In genomic region chr4:84582302-84582987, GRCh38 we compare ENCODE assay signal across 8 cellular contexts. TPM values are rescaled to one million over a fixed set of nuclear protein-coding genes. Genes with fewer than 3 reads are reported as not detected.
DNase-seq lines count a peak whose midpoint lies in the region; ATAC-seq and TF ChIP-seq lines count a peak whose summit lies in the region.

No MANE protein-coding gene starts in this region.

- H3K4me3 ChIP-seq in right cardiac atrium (ENCODE audit: low read length) (peak overlapping the region; percentile 75), psoas muscle (peak overlapping the region; percentile 90), urinary bladder (ENCODE audit: low read depth, low read length) (peak overlapping the region; percentile 80)

- H3K4me1 ChIP-seq in right cardiac atrium (ENCODE audit: control insufficient read depth, insufficient read depth, low read length) (peaks cover 3% of the 10 kb centered on the region), psoas muscle (peaks cover 5% of the 10 kb centered on the region), urinary bladder (ENCODE audit: insufficient read depth) (no peaks in the 10 kb centered on the region)

- H3K27me3 ChIP-seq in right cardiac atrium (ENCODE audit: control insufficient read depth, insufficient read depth) (no peaks in the 10 kb centered on the region), psoas muscle (ENCODE audit: insufficient read depth in 3 of 3, low read length in 2 of 3) (peaks cover 0 to 57% (median 14%) of the 10 kb centered on the region in 3 donors)

- H3K36me3 ChIP-seq in psoas muscle (ENCODE audit: insufficient read depth in 1 of 2, low read depth in 1 of 2) (no peaks in the 10 kb centered on the region), urinary bladder (ENCODE audit: insufficient read depth) (no peaks in the 10 kb centered on the region)

- intact Hi-C loops in right cardiac atrium (cut with DNase I): no loop called here
- intact Hi-C loops in psoas muscle (cut with DNase I): no loop called here

- H3K27ac ChIP-seq in right cardiac atrium (ENCODE audit: low read length) (peak overlapping the region; percentile 25), psoas muscle (no peak overlapping the region), urinary bladder (ENCODE audit: low read depth) (peak overlapping the region; percentile 68)

- TF ChIP-seq CTCF in psoas muscle (IDR thresholded peaks at IDR 0.05): no peak

- DNase-seq in GDM1 (lab: John Stamatoyannopoulos, UW) (peak; percentile 18), NCI-H1417 (lab: John Stamatoyannopoulos, UW) (peak; percentile 94 to 97 (median 95)), T-helper 2 cell (peak; percentile 65 to 84 (median 79)), amygdala (lab: John Stamatoyannopoulos, UW) (peak in 55 of 56 donors; percentile 29 to 96 (median 75)), right cardiac atrium (peak; percentile 77 to 92 (median 92)), psoas muscle (peak; percentile 70 to 77)

- WGBS in right cardiac atrium: 2% methylated on average over 56 of the region's 56 CpGs
- WGBS in psoas muscle, 3 donors: 2 to 4% (median 3%) methylated on average over 45 to 56 of the region's 56 CpGs
- 2% methylated on average over 56 of the region's 56 CpGs for WGBS in urinary bladder

- no peaks in the 10 kb centered on the region for H3K9me3 ChIP-seq in right cardiac atrium (ENCODE audit: control insufficient read depth, low read length)
- H3K9me3 ChIP-seq in psoas muscle: no peaks in the 10 kb centered on the region

- ATAC-seq in HG02623 (IDR thresholded peaks at IDR 0.05; ENCODE audit: unreplicated experiment): peak; percentile 79
- peak; percentile 95 to 96 for ATAC-seq in right cardiac atrium
- ATAC-seq in psoas muscle: peak; percentile 80 to 95 (median 86)

RNA-seq across cellular contexts. Expression of gene CDS1, which starts 0.5 kb away (rescaled TPM):
- total RNA-seq in right cardiac atrium: under 1 TPM; 0.14 to 0.49 (median 0.24) TPM
- polyA plus RNA-seq in right cardiac atrium: 0.45 TPM
- total RNA-seq in psoas muscle: under 1 TPM in 3 of 4 donors, not detected in 1; 0.04 to 0.37 (median 0.06) TPM
- under 1 TPM; 0.03 to 0.04 (median 0.04) TPM for polyA plus RNA-seq in psoas muscle
- total RNA-seq in urinary bladder: 5.3 TPM
- polyA plus RNA-seq in urinary bladder: 1.6 TPM

Comparison
In these comparisons a context has a peak if more than half of its experiments do, and no peak if none do; other contexts are left out.
1. DNase-seq: peak in every context shown above with its lines; median percentile 95 in NCI-H1417; 92 in right cardiac atrium; 79 in T-helper 2 cell; 75 in amygdala; 74 in psoas muscle; 18 in GDM1.